1 cellular context compared by ENCODE assay signal in genomic region chr9:86355814-86356213, GRCh38.
TF ChIP-seq lines count a peak whose summit lies in the region.

No MANE protein-coding gene starts in this region.

TF ChIP-seq in GM23338, 12 proteins besides CTCF, POLR2A, EP300 and RAD21:
- no peak for TF ChIP-seq ZNF462 (CRISPR knock-in tag; IDR thresholded peaks at IDR 0.05)
- TF ChIP-seq CREB1 (CRISPR knock-in tag; IDR thresholded peaks at IDR 0.05; ENCODE audit: low read depth), result no peak
- no peak for TF ChIP-seq REST (IDR thresholded peaks at IDR 0.05; ENCODE audit: unreplicated experiment)
- no peak for TF ChIP-seq POLR2AphosphoS5 (IDR thresholded peaks at IDR 0.05; ENCODE audit: low read depth)
- TF ChIP-seq NANOG (IDR thresholded peaks at IDR 0.05; ENCODE audit: borderline replicate concordance), result no peak
- no peak for TF ChIP-seq EZH2 (IDR thresholded peaks at IDR 0.05; ENCODE audit: low read depth, unreplicated experiment)
- no peak for TF ChIP-seq ZNF114 (CRISPR knock-in tag; IDR thresholded peaks at IDR 0.05)
- no peak for TF ChIP-seq JUNB (IDR thresholded peaks at IDR 0.05; ENCODE audit: unreplicated experiment)
- no peak for TF ChIP-seq STAT1 (IDR thresholded peaks at IDR 0.05; ENCODE audit: unreplicated experiment)
- TF ChIP-seq ZNF331 (CRISPR knock-in tag; IDR thresholded peaks at IDR 0.05; ENCODE audit: low read depth), result no peak
- no peak for TF ChIP-seq ETS1 (IDR thresholded peaks at IDR 0.05)
- no peak for TF ChIP-seq EZH2phosphoT487 (IDR thresholded peaks at IDR 0.05; ENCODE audit: unreplicated experiment)
